In the genomic region with DNA sequence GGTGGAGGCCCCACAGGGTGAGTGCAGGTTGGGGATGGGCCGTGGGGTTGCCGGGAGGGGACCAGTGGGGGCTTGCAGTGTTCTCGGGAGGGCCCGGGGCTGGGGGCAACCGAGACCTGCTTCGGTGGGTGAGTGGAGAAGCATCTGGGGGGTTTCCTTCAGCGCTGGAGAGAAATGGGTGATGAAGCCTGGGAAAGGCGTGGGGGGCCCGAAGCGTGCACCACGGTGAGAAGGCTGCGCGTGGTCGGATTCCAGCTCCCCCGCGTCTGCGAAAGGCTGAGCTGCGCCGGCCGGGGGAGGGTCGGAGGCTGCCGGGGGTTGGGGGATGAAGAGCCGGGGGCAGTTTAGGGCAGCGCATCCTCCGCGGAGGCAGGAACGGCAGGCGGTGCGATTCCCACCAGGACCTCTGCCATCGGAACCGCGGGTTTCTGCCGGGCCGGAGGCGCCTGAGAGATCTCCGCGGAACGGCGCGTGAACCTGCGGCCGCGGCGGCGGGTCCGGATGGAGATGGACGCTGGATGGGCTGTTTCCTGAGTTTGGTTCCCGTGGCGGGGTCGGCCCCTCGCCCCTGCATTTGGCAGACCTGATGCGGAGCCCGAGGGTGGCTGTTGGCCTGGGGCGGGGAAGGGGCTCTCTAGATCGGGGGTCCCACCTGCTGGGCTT, we compare ENCODE assay signal across 10 cellular contexts. TPM values are rescaled to one million over a fixed set of nuclear protein-coding genes. Genes with fewer than 3 reads are reported as not detected.
"Had no signal": no experiment of that assay in that cellular context is flagged by ENCODE, and none has a peak within 500 bp of the region (broad histone marks: within the 10 kb centered on the region; RNA-seq: fewer than 3 reads in every experiment).

No MANE protein-coding gene starts in this region.

- H3K4me3 Mint-ChIP-seq: H9, HFFc6 had no signal

- H3K9me3 ChIP-seq: HAP-1 had no signal

- H2AFZ ChIP-seq: GM23248 had no signal

- H3K4me3 ChIP-seq: GM23248, HAP-1 had no signal

- H3K27ac Mint-ChIP-seq: H9, HFFc6 had no signal

- H3K27ac ChIP-seq: GM23248 had no signal

- FAIRE-seq: H54 had no signal

- H3K9ac ChIP-seq: GM23248 had no signal

- ATAC-seq: HCT116 had no signal

- H3K36me3 ChIP-seq: HAP-1 had no signal

- DNase-seq: GM23248, GOT3, H7, H9, HCEC 1CT, HFFc6 had no signal

- H3K4me1 ChIP-seq: HAP-1 had no signal

- H3K9me3 Mint-ChIP-seq: H9, HFFc6 had no signal

RNA-seq across cellular contexts. Expression of gene SSTR5, which starts 7.0 kb away (rescaled TPM):
- total RNA-seq: GM23248, H4, HFFc6 had no signal
- polyA plus RNA-seq: GM23248 had no signal

RNA-seq across cellular contexts. Expression of gene C1QTNF8, which starts 30.4 kb away (rescaled TPM):
- total RNA-seq: GM23248, H4, H7, H9, HFFc6 had no signal
- polyA plus RNA-seq: GM23248 had no signal
